1 cellular context compared by ENCODE assay signal in the genomic region with DNA sequence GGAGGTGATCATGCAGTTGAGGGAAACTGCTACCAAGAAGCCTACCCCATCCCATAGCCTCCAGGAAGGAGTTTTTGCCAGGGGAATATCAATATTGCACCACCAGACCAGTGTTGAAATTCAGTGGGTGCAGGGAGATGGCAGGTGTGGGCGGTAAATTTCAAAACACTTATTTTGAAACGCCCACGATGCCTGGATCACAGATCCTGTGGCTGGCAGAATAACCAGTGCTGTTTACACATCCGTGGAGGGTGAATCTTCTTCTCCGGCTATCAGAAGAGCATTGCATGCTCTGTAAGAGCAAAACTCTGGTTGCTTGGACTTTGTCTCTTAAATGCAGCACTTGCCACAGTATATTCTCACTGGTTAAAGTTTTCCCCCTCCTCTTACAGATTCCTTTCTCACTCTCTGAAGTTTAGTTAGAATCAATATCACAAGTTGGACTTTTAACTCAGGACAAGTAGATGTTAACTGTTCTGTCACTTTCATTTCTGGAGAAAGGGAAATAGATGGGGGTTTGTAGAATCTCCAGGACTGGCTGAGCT.
TF ChIP-seq lines count a peak whose summit lies in the region.

No MANE protein-coding gene starts in this region.

TF ChIP-seq in HepG2, 621 proteins besides CTCF, POLR2A, EP300 and RAD21 (continued from another document and continues in another):
- TF ChIP-seq CBFB (CRISPR knock-in tag; IDR thresholded peaks at IDR 0.05) (peak; percentile 90), DMAP1 (CRISPR knock-in tag; IDR thresholded peaks at IDR 0.05) (0 out of 2 replicates have a peak, but pooled peaks have one; percentile 43), ERF (CRISPR knock-in tag; IDR thresholded peaks at IDR 0.05) (peak; percentile 90), NR2F1 (CRISPR knock-in tag; IDR thresholded peaks at IDR 0.05) (0 out of 4 replicates have a peak, but pooled peaks of 1 of the 2 experiments have one; percentile 21), CREB1 (IDR thresholded peaks at IDR 0.05) (no peak), CREB1 (CRISPR knock-in tag; IDR thresholded peaks at IDR 0.05) (peak; percentile 84), ZNF317 (CRISPR knock-in tag; IDR thresholded peaks at IDR 0.05) (0 out of 2 replicates have a peak, but pooled peaks have one; percentile 46), MAZ (IDR thresholded peaks at IDR 0.05; ENCODE audit: borderline replicate concordance, low read depth, low read length) (peak; percentile 72; the same call in 1 of the 2 replicates), MAZ (CRISPR knock-in tag; IDR thresholded peaks at IDR 0.05; ENCODE audit: low read depth) (0 out of 2 replicates have a peak, but pooled peaks have one; percentile 28), ZNF644 (CRISPR knock-in tag; IDR thresholded peaks at IDR 0.05; ENCODE audit: low read depth) (peak; percentile 39; the same call in 1 of the 2 replicates), ZNF329 (CRISPR knock-in tag; IDR thresholded peaks at IDR 0.05; ENCODE audit: low read depth) (0 out of 2 replicates have a peak, but pooled peaks have one; percentile 37), TEAD3 (CRISPR knock-in tag; optimal IDR thresholded peaks at IDR 0.05; ENCODE audit: borderline replicate concordance) (peak; percentile 77), ARNTL (CRISPR knock-in tag; IDR thresholded peaks at IDR 0.05) (peak; percentile 78; the same call in 1 of the 2 replicates), GATA4 (IDR thresholded peaks at IDR 0.05; ENCODE audit: borderline replicate concordance, low read depth) (peak; percentile 48; the same call in 1 of the 2 replicates), ZMAT3 (CRISPR knock-in tag; conservative IDR thresholded peaks at IDR 0.05) (peak; percentile 72; the same call in 1 of the 2 replicates), HMG20A (CRISPR knock-in tag; IDR thresholded peaks at IDR 0.05; ENCODE audit: borderline replicate concordance) (peak; percentile 92), ZNF781 (CRISPR knock-in tag; IDR thresholded peaks at IDR 0.05; ENCODE audit: borderline replicate concordance, not compliant biosample characterization) (no peak), CHD2 (IDR thresholded peaks at IDR 0.05; ENCODE audit: low read depth, low read length) (peak; percentile 43; the same call in 1 of the 2 replicates)
- TF ChIP-seq, protein P1, sequence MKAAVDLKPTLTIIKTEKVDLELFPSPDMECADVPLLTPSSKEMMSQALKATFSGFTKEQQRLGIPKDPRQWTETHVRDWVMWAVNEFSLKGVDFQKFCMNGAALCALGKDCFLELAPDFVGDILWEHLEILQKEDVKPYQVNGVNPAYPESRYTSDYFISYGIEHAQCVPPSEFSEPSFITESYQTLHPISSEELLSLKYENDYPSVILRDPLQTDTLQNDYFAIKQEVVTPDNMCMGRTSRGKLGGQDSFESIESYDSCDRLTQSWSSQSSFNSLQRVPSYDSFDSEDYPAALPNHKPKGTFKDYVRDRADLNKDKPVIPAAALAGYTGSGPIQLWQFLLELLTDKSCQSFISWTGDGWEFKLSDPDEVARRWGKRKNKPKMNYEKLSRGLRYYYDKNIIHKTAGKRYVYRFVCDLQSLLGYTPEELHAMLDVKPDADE (CRISPR knock-in tag; IDR thresholded peaks at IDR 0.05) = no peak
- TF ChIP-seq, protein P2, sequence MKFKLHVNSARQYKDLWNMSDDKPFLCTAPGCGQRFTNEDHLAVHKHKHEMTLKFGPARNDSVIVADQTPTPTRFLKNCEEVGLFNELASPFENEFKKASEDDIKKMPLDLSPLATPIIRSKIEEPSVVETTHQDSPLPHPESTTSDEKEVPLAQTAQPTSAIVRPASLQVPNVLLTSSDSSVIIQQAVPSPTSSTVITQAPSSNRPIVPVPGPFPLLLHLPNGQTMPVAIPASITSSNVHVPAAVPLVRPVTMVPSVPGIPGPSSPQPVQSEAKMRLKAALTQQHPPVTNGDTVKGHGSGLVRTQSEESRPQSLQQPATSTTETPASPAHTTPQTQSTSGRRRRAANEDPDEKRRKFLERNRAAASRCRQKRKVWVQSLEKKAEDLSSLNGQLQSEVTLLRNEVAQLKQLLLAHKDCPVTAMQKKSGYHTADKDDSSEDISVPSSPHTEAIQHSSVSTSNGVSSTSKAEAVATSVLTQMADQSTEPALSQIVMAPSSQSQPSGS (CRISPR knock-in tag; IDR thresholded peaks at IDR 0.05) = peak; percentile 80
- TF ChIP-seq, protein P3, sequence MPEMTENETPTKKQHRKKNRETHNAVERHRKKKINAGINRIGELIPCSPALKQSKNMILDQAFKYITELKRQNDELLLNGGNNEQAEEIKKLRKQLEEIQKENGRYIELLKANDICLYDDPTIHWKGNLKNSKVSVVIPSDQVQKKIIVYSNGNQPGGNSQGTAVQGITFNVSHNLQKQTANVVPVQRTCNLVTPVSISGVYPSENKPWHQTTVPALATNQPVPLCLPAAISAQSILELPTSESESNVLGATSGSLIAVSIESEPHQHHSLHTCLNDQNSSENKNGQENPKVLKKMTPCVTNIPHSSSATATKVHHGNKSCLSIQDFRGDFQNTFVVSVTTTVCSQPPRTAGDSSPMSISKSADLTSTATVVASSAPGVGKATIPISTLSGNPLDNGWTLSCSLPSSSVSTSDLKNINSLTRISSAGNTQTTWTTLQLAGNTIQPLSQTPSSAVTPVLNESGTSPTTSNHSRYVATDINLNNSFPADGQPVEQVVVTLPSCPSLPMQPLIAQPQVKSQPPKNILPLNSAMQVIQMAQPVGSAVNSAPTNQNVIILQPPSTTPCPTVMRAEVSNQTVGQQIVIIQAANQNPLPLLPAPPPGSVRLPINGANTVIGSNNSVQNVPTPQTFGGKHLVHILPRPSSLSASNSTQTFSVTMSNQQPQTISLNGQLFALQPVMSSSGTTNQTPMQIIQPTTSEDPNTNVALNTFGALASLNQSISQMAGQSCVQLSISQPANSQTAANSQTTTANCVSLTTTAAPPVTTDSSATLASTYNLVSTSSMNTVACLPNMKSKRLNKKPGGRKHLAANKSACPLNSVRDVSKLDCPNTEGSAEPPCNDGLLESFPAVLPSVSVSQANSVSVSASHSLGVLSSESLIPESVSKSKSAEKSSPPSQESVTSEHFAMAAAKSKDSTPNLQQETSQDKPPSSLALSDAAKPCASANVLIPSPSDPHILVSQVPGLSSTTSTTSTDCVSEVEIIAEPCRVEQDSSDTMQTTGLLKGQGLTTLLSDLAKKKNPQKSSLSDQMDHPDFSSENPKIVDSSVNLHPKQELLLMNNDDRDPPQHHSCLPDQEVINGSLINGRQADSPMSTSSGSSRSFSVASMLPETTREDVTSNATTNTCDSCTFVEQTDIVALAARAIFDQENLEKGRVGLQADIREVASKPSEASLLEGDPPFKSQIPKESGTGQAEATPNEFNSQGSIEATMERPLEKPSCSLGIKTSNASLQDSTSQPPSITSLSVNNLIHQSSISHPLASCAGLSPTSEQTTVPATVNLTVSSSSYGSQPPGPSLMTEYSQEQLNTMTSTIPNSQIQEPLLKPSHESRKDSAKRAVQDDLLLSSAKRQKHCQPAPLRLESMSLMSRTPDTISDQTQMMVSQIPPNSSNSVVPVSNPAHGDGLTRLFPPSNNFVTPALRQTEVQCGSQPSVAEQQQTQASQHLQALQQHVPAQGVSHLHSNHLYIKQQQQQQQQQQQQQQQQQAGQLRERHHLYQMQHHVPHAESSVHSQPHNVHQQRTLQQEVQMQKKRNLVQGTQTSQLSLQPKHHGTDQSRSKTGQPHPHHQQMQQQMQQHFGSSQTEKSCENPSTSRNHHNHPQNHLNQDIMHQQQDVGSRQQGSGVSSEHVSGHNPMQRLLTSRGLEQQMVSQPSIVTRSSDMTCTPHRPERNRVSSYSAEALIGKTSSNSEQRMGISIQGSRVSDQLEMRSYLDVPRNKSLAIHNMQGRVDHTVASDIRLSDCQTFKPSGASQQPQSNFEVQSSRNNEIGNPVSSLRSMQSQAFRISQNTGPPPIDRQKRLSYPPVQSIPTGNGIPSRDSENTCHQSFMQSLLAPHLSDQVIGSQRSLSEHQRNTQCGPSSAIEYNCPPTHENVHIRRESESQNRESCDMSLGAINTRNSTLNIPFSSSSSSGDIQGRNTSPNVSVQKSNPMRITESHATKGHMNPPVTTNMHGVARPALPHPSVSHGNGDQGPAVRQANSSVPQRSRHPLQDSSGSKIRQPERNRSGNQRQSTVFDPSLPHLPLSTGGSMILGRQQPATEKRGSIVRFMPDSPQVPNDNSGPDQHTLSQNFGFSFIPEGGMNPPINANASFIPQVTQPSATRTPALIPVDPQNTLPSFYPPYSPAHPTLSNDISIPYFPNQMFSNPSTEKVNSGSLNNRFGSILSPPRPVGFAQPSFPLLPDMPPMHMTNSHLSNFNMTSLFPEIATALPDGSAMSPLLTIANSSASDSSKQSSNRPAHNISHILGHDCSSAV (CRISPR knock-in tag; IDR thresholded peaks at IDR 0.05; ENCODE audit: borderline replicate concordance) = no peak
- TF ChIP-seq, protein P4, sequence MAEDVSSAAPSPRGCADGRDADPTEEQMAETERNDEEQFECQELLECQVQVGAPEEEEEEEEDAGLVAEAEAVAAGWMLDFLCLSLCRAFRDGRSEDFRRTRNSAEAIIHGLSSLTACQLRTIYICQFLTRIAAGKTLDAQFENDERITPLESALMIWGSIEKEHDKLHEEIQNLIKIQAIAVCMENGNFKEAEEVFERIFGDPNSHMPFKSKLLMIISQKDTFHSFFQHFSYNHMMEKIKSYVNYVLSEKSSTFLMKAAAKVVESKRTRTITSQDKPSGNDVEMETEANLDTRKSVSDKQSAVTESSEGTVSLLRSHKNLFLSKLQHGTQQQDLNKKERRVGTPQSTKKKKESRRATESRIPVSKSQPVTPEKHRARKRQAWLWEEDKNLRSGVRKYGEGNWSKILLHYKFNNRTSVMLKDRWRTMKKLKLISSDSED (CRISPR knock-in tag; IDR thresholded peaks at IDR 0.05) = no peak
- TF ChIP-seq, protein P5, sequence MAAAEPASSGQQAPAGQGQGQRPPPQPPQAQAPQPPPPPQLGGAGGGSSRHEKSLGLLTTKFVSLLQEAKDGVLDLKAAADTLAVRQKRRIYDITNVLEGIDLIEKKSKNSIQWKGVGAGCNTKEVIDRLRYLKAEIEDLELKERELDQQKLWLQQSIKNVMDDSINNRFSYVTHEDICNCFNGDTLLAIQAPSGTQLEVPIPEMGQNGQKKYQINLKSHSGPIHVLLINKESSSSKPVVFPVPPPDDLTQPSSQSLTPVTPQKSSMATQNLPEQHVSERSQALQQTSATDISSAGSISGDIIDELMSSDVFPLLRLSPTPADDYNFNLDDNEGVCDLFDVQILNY (CRISPR knock-in tag; conservative IDR thresholded peaks at IDR 0.05) = peak; percentile 74; the same call in 1 of the 2 replicates
- TF ChIP-seq, protein P6, sequence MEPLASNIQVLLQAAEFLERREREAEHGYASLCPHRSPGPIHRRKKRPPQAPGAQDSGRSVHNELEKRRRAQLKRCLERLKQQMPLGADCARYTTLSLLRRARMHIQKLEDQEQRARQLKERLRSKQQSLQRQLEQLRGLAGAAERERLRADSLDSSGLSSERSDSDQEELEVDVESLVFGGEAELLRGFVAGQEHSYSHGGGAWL (CRISPR knock-in tag; IDR thresholded peaks at IDR 0.05) = no peak
- TF ChIP-seq, protein P7, sequence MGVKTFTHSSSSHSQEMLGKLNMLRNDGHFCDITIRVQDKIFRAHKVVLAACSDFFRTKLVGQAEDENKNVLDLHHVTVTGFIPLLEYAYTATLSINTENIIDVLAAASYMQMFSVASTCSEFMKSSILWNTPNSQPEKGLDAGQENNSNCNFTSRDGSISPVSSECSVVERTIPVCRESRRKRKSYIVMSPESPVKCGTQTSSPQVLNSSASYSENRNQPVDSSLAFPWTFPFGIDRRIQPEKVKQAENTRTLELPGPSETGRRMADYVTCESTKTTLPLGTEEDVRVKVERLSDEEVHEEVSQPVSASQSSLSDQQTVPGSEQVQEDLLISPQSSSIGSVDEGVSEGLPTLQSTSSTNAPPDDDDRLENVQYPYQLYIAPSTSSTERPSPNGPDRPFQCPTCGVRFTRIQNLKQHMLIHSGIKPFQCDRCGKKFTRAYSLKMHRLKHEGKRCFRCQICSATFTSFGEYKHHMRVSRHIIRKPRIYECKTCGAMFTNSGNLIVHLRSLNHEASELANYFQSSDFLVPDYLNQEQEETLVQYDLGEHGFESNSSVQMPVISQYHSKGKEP (CRISPR knock-in tag; IDR thresholded peaks at IDR 0.05) = no peak
- TF ChIP-seq, protein P8, sequence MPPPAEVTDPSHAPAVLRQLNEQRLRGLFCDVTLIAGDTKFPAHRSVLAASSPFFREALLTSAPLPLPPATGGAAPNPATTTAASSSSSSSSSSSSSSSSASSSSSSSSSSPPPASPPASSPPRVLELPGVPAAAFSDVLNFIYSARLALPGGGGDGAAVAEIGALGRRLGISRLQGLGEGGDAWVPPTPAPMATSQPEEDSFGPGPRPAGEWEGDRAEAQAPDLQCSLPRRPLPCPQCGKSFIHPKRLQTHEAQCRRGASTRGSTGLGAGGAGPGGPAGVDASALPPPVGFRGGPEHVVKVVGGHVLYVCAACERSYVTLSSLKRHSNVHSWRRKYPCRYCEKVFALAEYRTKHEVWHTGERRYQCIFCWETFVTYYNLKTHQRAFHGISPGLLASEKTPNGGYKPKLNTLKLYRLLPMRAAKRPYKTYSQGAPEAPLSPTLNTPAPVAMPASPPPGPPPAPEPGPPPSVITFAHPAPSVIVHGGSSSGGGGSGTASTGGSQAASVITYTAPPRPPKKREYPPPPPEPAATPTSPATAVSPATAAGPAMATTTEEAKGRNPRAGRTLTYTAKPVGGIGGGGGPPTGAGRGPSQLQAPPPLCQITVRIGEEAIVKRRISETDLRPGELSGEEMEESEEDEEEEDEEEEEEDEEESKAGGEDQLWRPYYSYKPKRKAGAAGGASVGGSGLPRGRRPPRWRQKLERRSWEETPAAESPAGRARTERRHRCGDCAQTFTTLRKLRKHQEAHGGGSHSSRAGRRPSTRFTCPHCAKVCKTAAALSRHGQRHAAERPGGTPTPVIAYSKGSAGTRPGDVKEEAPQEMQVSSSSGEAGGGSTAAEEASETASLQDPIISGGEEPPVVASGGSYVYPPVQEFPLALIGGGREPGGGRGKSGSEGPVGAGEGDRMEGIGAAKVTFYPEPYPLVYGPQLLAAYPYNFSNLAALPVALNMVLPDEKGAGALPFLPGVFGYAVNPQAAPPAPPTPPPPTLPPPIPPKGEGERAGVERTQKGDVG (CRISPR knock-in tag; IDR thresholded peaks at IDR 0.05; ENCODE audit: borderline replicate concordance) = peak; percentile 62; the same call in 1 of the 2 replicates
- TF ChIP-seq, protein P9, sequence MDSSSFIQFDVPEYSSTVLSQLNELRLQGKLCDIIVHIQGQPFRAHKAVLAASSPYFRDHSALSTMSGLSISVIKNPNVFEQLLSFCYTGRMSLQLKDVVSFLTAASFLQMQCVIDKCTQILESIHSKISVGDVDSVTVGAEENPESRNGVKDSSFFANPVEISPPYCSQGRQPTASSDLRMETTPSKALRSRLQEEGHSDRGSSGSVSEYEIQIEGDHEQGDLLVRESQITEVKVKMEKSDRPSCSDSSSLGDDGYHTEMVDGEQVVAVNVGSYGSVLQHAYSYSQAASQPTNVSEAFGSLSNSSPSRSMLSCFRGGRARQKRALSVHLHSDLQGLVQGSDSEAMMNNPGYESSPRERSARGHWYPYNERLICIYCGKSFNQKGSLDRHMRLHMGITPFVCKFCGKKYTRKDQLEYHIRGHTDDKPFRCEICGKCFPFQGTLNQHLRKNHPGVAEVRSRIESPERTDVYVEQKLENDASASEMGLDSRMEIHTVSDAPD (CRISPR knock-in tag; IDR thresholded peaks at IDR 0.05) = peak; percentile 99
- TF ChIP-seq, protein P10, sequence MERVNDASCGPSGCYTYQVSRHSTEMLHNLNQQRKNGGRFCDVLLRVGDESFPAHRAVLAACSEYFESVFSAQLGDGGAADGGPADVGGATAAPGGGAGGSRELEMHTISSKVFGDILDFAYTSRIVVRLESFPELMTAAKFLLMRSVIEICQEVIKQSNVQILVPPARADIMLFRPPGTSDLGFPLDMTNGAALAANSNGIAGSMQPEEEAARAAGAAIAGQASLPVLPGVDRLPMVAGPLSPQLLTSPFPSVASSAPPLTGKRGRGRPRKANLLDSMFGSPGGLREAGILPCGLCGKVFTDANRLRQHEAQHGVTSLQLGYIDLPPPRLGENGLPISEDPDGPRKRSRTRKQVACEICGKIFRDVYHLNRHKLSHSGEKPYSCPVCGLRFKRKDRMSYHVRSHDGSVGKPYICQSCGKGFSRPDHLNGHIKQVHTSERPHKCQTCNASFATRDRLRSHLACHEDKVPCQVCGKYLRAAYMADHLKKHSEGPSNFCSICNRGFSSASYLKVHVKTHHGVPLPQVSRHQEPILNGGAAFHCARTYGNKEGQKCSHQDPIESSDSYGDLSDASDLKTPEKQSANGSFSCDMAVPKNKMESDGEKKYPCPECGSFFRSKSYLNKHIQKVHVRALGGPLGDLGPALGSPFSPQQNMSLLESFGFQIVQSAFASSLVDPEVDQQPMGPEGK (CRISPR knock-in tag; IDR thresholded peaks at IDR 0.05) = peak; percentile 72
